Comparison of ENCODE assay signal across 21 cellular contexts in the genomic region with DNA sequence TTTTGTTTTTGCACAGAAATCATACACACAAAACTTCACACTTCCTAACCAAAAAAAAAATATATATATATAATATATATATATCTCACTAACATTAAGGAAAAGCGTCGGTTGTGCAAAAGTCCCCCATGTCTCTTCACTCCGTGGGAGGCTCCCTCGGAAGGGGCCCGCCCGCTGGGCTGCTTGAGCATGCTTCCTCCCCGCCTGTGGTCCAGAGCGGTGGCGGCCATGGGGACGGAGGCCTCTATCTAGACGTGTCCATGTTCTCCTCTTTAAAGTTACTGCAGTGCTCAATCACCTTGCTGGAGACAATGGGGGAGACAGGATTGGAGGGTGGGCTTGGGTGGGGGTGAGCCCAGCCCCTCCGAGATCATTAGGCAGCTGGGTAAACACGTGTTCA.
"Had no signal": no experiment of that assay in that cellular context is flagged by ENCODE, and none has a peak within 500 bp of the region (broad histone marks: within the 10 kb centered on the region; RNA-seq: fewer than 3 reads in every experiment).

No MANE protein-coding gene starts in this region.

- DNase-seq: dermis blood vessel endothelial cell; dorsolateral prefrontal cortex; effector CD4-positive, alpha-beta T cell; effector memory CD4-positive, alpha-beta T cell; foreskin keratinocyte; head of caudate nucleus; heart right ventricle; hippocampal formation; kidney; kidney glomerular epithelial cell; left colon; left ventricle myocardium superior; lower lobe of right lung; mesenchymal stem cell; mucosa of descending colon; naive B cell; naive thymus-derived CD8-positive, alpha-beta T cell had no signal

- H3K36me3 Mint-ChIP-seq: naive B cell had no signal

- H3K4me3 Mint-ChIP-seq: mesothelial cell of epicardium; naive B cell; naive thymus-derived CD8-positive, alpha-beta T cell had no signal

- H3K27ac Mint-ChIP-seq: mesothelial cell of epicardium, naive B cell had no signal

- H3K27me3 Mint-ChIP-seq: naive B cell; naive thymus-derived CD8-positive, alpha-beta T cell had no signal

- H3K9me3 Mint-ChIP-seq: mesothelial cell of epicardium; naive B cell; naive thymus-derived CD8-positive, alpha-beta T cell had no signal

- H3K27ac ChIP-seq: coronary artery, esophagus muscularis mucosa, foreskin keratinocyte, gastroesophageal sphincter, heart right ventricle, lower lobe of right lung had no signal
